Comparison of ENCODE assay signal across 3 cellular contexts in genomic region chr22:29275167-29275566, GRCh38.
TF ChIP-seq lines count a peak whose summit lies in the region.

No MANE protein-coding gene starts in this region.

TF ChIP-seq in IMR-90, 13 proteins besides CTCF, POLR2A, EP300 and RAD21:
- TF ChIP-seq CHD1 (IDR thresholded peaks at IDR 0.05; ENCODE audit: low read depth, low read length) (no peak), RFX5 (IDR thresholded peaks at IDR 0.05; ENCODE audit: low read depth, low read length) (no peak), MAFK (IDR thresholded peaks at IDR 0.05; ENCODE audit: low read depth, low read length) (no peak), BHLHE40 (IDR thresholded peaks at IDR 0.05; ENCODE audit: low read depth, low read length) (no peak), NFE2L2 (IDR thresholded peaks at IDR 0.05; ENCODE audit: low read depth, low read length) (no peak), FOS (IDR thresholded peaks at IDR 0.05; ENCODE audit: low read depth, low read length) (no peak), SMC3 (IDR thresholded peaks at IDR 0.05; ENCODE audit: low read depth, low read length) (no peak), USF2 (IDR thresholded peaks at IDR 0.05; ENCODE audit: low read depth, low read length) (no peak), CEBPB (IDR thresholded peaks at IDR 0.05; ENCODE audit: low read depth, low read length) (no peak), MXI1 (IDR thresholded peaks at IDR 0.05; ENCODE audit: borderline replicate concordance, low read depth, low read length) (no peak), ELK1 (IDR thresholded peaks at IDR 0.05; ENCODE audit: borderline replicate concordance, low read depth, low read length) (no peak), RCOR1 (IDR thresholded peaks at IDR 0.05; ENCODE audit: insufficient replicate concordance, low read length) (no peak), MAZ (IDR thresholded peaks at IDR 0.05; ENCODE audit: borderline replicate concordance, low read depth, low read length) (no peak)
TF ChIP-seq in IMR-90: peak in this region for 0.

TF ChIP-seq in endothelial cell of umbilical vein, 7 proteins besides CTCF, POLR2A, EP300 and RAD21:
- TF ChIP-seq MAX (IDR thresholded peaks at IDR 0.05; ENCODE audit: insufficient read depth, insufficient read length) (no peak), EZH2 (IDR thresholded peaks at IDR 0.05; ENCODE audit: borderline replicate concordance, low read depth, low read length, severe bottlenecking) (no peak), MYC (IDR thresholded peaks at IDR 0.05; ENCODE audit: low read depth, low read length) (no peak), GATA2 (IDR thresholded peaks at IDR 0.05; ENCODE audit: insufficient read depth, insufficient read length, low read depth, low read length) (no peak), JUN (IDR thresholded peaks at IDR 0.05; ENCODE audit: borderline replicate concordance, insufficient read depth, insufficient read length, low read depth) (no peak), POLR2AphosphoS5 (IDR thresholded peaks at IDR 0.05; ENCODE audit: insufficient read depth, low read depth, low read length) (no peak), FOS (IDR thresholded peaks at IDR 0.05; ENCODE audit: borderline replicate concordance, insufficient read depth, low read length) (no peak)

TF ChIP-seq in GM12891, 5 proteins besides CTCF, POLR2A, EP300 and RAD21:
- TF ChIP-seq SPI1 (IDR thresholded peaks at IDR 0.05; ENCODE audit: low read depth, low read length) (no peak), PAX5 (IDR thresholded peaks at IDR 0.05; ENCODE audit: insufficient read depth, low read length, severe bottlenecking) (no peak), TAF1 (IDR thresholded peaks at IDR 0.05; ENCODE audit: low read depth, low read length) (no peak), POLR2AphosphoS5 (IDR thresholded peaks at IDR 0.05; ENCODE audit: low read depth, low read length) (no peak), POU2F2 (IDR thresholded peaks at IDR 0.05; ENCODE audit: low read depth, low read length) (no peak)
